ENCODE assay signal across 8 cellular contexts in the genomic region with DNA sequence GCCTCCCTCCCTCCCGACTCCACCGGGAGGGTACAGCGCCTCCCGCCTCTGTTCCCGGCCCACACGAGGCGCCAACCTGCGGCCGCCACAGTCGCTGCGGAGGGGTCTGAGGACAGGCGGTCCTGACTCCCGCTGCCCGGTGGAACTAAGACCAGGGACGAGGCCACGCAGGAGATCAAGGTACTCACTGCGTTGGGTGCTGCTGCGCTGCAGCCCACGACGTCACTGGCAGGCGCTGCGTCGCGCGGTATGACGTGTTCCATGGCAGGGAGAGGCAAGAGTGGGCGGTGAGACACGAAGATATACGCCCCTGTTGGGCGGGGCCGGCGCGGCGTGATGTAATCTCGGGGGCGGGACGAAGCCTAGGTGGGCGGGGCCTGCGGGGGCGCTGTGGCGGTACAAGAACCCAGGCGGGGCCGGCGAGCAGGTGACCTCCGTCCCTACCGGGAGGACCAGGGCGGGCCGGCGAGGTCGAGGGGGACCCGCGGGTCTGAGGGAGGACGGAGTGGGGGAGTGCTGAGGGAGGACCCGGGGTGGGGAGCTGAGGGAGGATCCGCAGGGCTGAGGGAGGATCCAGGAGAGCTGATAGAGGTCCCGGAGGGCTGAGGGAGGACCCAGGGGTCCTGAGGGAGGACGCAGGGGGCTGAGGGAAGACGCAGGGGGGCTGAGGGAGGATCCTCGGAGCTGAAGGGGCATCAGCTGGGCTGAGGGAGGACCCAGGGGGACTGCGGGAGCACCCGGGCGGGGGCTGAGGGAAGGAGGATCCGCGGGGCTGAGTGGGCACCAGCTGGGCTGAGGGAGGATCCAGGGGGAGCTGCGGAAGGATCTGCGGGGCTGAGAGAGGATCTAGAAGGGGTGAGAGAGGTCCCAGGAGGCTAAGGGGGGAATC. TPM values are rescaled to one million over a fixed set of nuclear protein-coding genes. Genes with fewer than 3 reads are reported as not detected.
DNase-seq lines count a peak whose midpoint lies in the region; ATAC-seq, FAIRE-seq and TF ChIP-seq lines count a peak whose summit lies in the region.

Gene MRPL55, minus strand, starts transcription at position 227 of the 889 bp plus-strand sequence. CDS start 1,039 bp downstream, outside the sequence.

- peak within 1 kb of the TSS; percentile 79 to 93 (median 81) for H3K4me3 Mint-ChIP-seq in T-cell

- intact Hi-C loops in heart left ventricle (cut with DNase I): loop anchor here in 5 of 10 donors (1.0 to 5.0 kb wide), 4 partner anchors 27 to 58 kb away; partner anchors contain the start of genes ARF1 (in 3 of the 5), GUK1 (in 1 of the 5) and IBA57 (in 1 of the 5)
- intact Hi-C loops in posterior cingulate gyrus (cut with DNase I): loop anchor here (2.0 kb wide), 1 partner anchor 57 kb away; no protein-coding TSS in a partner anchor

- peak; percentile 93 for DNase-seq in GM12892 (ENCODE audit: insufficient read length)
- peak; percentile 71 for DNase-seq in NCI-H1436 treated with DMSO at 0.1 percent for 48 hours (lab: John Stamatoyannopoulos, UW)
- peak; percentile 93 to 100 (median 97) for DNase-seq in T-cell
- peak; percentile 96 to 98 (median 97) for DNase-seq in heart left ventricle
- peak; percentile 99 to 100 (median 100) for DNase-seq in posterior cingulate gyrus
- DNase-seq in upper lobe of left lung: peak; percentile 99 to 100

- peak; percentile 83 for TF ChIP-seq POLR2A in GM12892 (IDR thresholded peaks at IDR 0.05; ENCODE audit: low read depth, low read length)
- peak; percentile 48 to 82 for TF ChIP-seq POLR2A in heart left ventricle (IDR thresholded peaks at IDR 0.05)
- TF ChIP-seq POLR2A in upper lobe of left lung (IDR thresholded peaks at IDR 0.05): peak; percentile 54 to 95 (median 80)

- H3K36me3 ChIP-seq in heart left ventricle: peaks cover 0 to 26% (median 21%) of the 10 kb centered on the region in 9 donors
- peaks cover 0 to 24% (median 15%) of the 10 kb centered on the region in 4 donors for H3K36me3 ChIP-seq in upper lobe of left lung

- H3K4me1 Mint-ChIP-seq in T-cell: peaks cover 21 to 31% (median 24%) of the 10 kb centered on the region in 3 donors

- H3K9me3 ChIP-seq in heart left ventricle: no peaks in the 10 kb centered on the region
- H3K9me3 ChIP-seq in upper lobe of left lung: no peaks in the 10 kb centered on the region

- H3K4me3 ChIP-seq in heart left ventricle (peak within 1 kb of the TSS; percentile 65 to 99 (median 92)), upper lobe of left lung (peak within 1 kb of the TSS; percentile 68 to 92 (median 80))

- no peaks in the 10 kb centered on the region for H3K9me3 Mint-ChIP-seq in T-cell

- POLR2A ChIA-PET in T-cell (lab: Charles Lee): no interaction called here

- H3K27ac ChIP-seq in adipose tissue (ENCODE audit: low read depth, low read length) (no peak within 1 kb of the TSS), heart left ventricle (peak within 1 kb of the TSS; percentile 53 to 95 (median 88)), upper lobe of left lung (peak within 1 kb of the TSS; percentile 87 to 100 (median 92))

- FAIRE-seq in GM12892 (lab: Jason Lieb, UNC): peak; percentile 100

- H3K4me1 ChIP-seq in heart left ventricle: peaks cover 5 to 31% (median 20%) of the 10 kb centered on the region in 12 donors
- H3K4me1 ChIP-seq in upper lobe of left lung: peaks cover 19 to 29% (median 20%) of the 10 kb centered on the region in 4 donors

- peak; percentile 88 for ATAC-seq in HG02852 (IDR thresholded peaks at IDR 0.05; ENCODE audit: unreplicated experiment)
- peak; percentile 91 to 98 (median 94) for ATAC-seq in T-cell (replicated peaks in 1 of 4)
- ATAC-seq in heart left ventricle: peak; percentile 94 to 98 (median 95)
- ATAC-seq in upper lobe of left lung (ENCODE audit: low FRiP score in 2 of 2): peak; percentile 99

- H3K27me3 ChIP-seq in heart left ventricle: no peaks in the 10 kb centered on the region
- no peaks in the 10 kb centered on the region for H3K27me3 ChIP-seq in upper lobe of left lung

- H3K36me3 Mint-ChIP-seq in T-cell: peaks cover 8% of the 10 kb centered on the region

- peak in 1 of 4 donors; percentile 86 for TF ChIP-seq EP300 in upper lobe of left lung (IDR thresholded peaks at IDR 0.05)

- 0 to 1% (median 0%) methylated on average over 62 to 66 of the region's 66 CpGs for WGBS in adipose tissue, 3 donors
- 1% methylated on average over 52 to 66 of the region's 66 CpGs for WGBS in heart left ventricle, 4 donors
- WGBS in upper lobe of left lung, 2 donors: 0 to 1% methylated on average over 40 to 63 of the region's 66 CpGs

- CTCF ChIA-PET in T-cell (lab: Charles Lee): interaction anchor here (0.5 to 1.6 kb wide), 4 partner anchors 22 to 349 kb away, joined by 3 to 7 read pairs (median 4); partner anchors contain the start of gene ARF1 (in 1 of the 2)

- no peaks in the 10 kb centered on the region for H3K27me3 Mint-ChIP-seq in T-cell

- peak in 5 of 12 donors; percentile 4 to 38 (median 22) for TF ChIP-seq CTCF in heart left ventricle (IDR thresholded peaks at IDR 0.05)
- TF ChIP-seq CTCF in upper lobe of left lung (IDR thresholded peaks at IDR 0.05): peak in 3 of 6 experiments; percentile 6 to 22 (median 11)

- H3K27ac Mint-ChIP-seq in T-cell: peak within 1 kb of the TSS; percentile 85 to 87

RNA-seq across cellular contexts. Expression of gene MRPL55, which starts in this region (rescaled TPM):
- 25.4 TPM for polyA plus RNA-seq in GM12892 (2012; ENCODE audit: missing spikeins)
- 10 to 100 TPM; 49.7 to 63.5 (median 55.9) TPM for total RNA-seq in T-cell
- 10 to 100 TPM; 45.7 to 92.6 (median 64.4) TPM for polyA plus RNA-seq in adipose tissue
- total RNA-seq in heart left ventricle: 100 to 1,000 TPM in 2 of 9 donors, 10 to 100 TPM in 7; 35.5 to 125 (median 51.2) TPM
- polyA plus RNA-seq in heart left ventricle: 100 to 1,000 TPM in 1 of 2 donors, 10 to 100 TPM in 1; 81.5 to 141 TPM
- total RNA-seq in upper lobe of left lung: 100 to 1,000 TPM in 1 of 6 donors, 10 to 100 TPM in 5; 42.4 to 161 (median 60.1) TPM
